In the genomic region with DNA sequence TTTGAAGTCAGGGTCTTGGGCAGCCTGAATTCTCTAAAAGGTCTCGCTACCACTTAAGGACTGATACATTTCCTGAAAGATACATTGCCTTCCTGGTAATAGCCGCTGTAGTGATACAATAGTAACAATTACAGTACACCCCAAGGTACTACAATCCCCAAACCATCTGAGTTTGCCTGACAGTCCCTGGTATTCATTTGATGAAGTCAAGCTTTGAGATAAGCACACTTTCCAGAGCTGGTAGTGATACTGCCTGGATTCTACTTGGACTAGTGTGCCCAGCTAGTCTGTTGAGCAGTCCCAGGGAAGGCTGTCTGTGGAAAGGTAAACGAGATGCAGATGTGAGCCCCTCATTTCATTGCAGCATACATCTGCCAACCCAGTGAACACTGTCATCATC, we compare ENCODE assay signal across 10 cellular contexts. TPM values are rescaled to one million over a fixed set of nuclear protein-coding genes. Genes with fewer than 3 reads are reported as not detected.
A peak's percentile ranks its signal among the peaks of the same experiment; 100 is the strongest.
DNase-seq lines count a peak whose midpoint lies in the region; ATAC-seq and TF ChIP-seq lines count a peak whose summit lies in the region.
"Had no signal": no experiment of that assay in that cellular context is flagged by ENCODE, and none has a peak within 500 bp of the region (broad histone marks: within the 10 kb centered on the region; RNA-seq: fewer than 3 reads in every experiment).

No MANE protein-coding gene starts in this region.

- BruUV-seq in mammary epithelial cell (replicated peaks; lab: Mats Ljungman, UMichigan), result no TSS peak

- DNase-seq in natural killer cell treated with Interleukin-12 subunit alpha and Interleukin-12 subunit beta and Interleukin-15 and Interleukin-18, amount 100 ng/mL, for 72 hours (ENCODE audit: low spot score), result no peak
- DNase-seq in natural killer cell, result no peak
- no peak for DNase-seq in mammary epithelial cell
- DNase-seq in NCI-H526 (lab: John Stamatoyannopoulos, UW), result no peak
- DNase-seq in GDM1 (lab: John Stamatoyannopoulos, UW), result no peak
- DNase-seq in NCI-H82 treated with DMSO at 0.1 percent for 48 hours (lab: John Stamatoyannopoulos, UW; ENCODE audit: unreplicated experiment), result no peak
- DNase-seq: hypothalamus had no signal

- peak overlapping the region; percentile 81 for H3K9ac ChIP-seq in mammary epithelial cell (ENCODE audit: insufficient read depth, low read length)

- dilution Hi-C loops in mammary epithelial cell (cut with HindIII; ENCODE audit: low sequenced_read_pairs), result loop anchor here (5.0 kb wide), 2 partner anchors 68 to 188 kb away; no protein-coding TSS in a partner anchor

- H3K4me1 ChIP-seq in mammary epithelial cell (ENCODE audit: insufficient read depth, low read length), result peaks cover 95% of the 10 kb centered on the region

- no peak for TF ChIP-seq CTCF in natural killer cell (IDR thresholded peaks at IDR 0.05)
- TF ChIP-seq CTCF in mammary epithelial cell (conservative IDR thresholded peaks at IDR 0.05 in 1 of 2, IDR thresholded peaks at IDR 0.05 in 1 of 2; ENCODE audit: extremely low read depth in 1 of 2, insufficient read depth in 1 of 2, low read depth in 1 of 2, low read length in 2 of 2), result no peak

- H3K4me3 Mint-ChIP-seq in natural killer cell treated with Interleukin-12 subunit alpha and Interleukin-12 subunit beta and Interleukin-15 and Interleukin-18, amount 100 ng/mL, for 72 hours, result peak overlapping the region; percentile 56
- H3K4me3 Mint-ChIP-seq in natural killer cell, result no peak overlapping the region

- ATAC-seq in natural killer cell treated with Interleukin-12 subunit alpha and Interleukin-12 subunit beta and Interleukin-15 and Interleukin-18, amount 100 ng/mL, for 72 hours, result peak; percentile 5 to 12
- ATAC-seq in natural killer cell (no peak), HG03108 (IDR thresholded peaks at IDR 0.05; ENCODE audit: unreplicated experiment) (peak; percentile 6), HG02763 (IDR thresholded peaks at IDR 0.05; ENCODE audit: unreplicated experiment) (no peak)
- ATAC-seq: naive thymus-derived CD4-positive, alpha-beta T cell had no signal

- H3K9me3 Mint-ChIP-seq in natural killer cell treated with Interleukin-12 subunit alpha and Interleukin-12 subunit beta and Interleukin-15 and Interleukin-18, amount 100 ng/mL, for 72 hours, result no peaks in the 10 kb centered on the region
- H3K9me3 Mint-ChIP-seq in natural killer cell, result no peaks in the 10 kb centered on the region
- H3K9me3 Mint-ChIP-seq: naive thymus-derived CD4-positive, alpha-beta T cell had no signal

- WGBS in mammary epithelial cell (ENCODE audit: low coverage, missing lambda C conversion rate), result 56% methylated on average over 3 of the region's 3 CpGs

- no peaks in the 10 kb centered on the region for H3K36me3 Mint-ChIP-seq in natural killer cell treated with Interleukin-12 subunit alpha and Interleukin-12 subunit beta and Interleukin-15 and Interleukin-18, amount 100 ng/mL, for 72 hours
- no peaks in the 10 kb centered on the region for H3K36me3 Mint-ChIP-seq in natural killer cell
- H3K36me3 Mint-ChIP-seq: naive thymus-derived CD4-positive, alpha-beta T cell had no signal

- in situ Hi-C loops in mammary epithelial cell (cut with MboI; ENCODE audit: low sequenced_read_pairs in 2 of 2), result no loop called here

- H4K20me1 ChIP-seq in mammary epithelial cell (ENCODE audit: insufficient read depth, low read length), result no peaks in the 10 kb centered on the region

- H3K9me3 ChIP-seq in mammary epithelial cell (replicated peaks; ENCODE audit: insufficient read depth, low read length), result no peaks in the 10 kb centered on the region

- CTCF ChIA-PET in mammary epithelial cell (lab: Charles Lee; ENCODE audit: low non-redundant PET), result no interaction called here

- H3K4me1 Mint-ChIP-seq in natural killer cell treated with Interleukin-12 subunit alpha and Interleukin-12 subunit beta and Interleukin-15 and Interleukin-18, amount 100 ng/mL, for 72 hours (ENCODE audit: low read depth in 2 of 2), result peaks cover 4 to 26% of the 10 kb centered on the region in 2 donors
- H3K4me1 Mint-ChIP-seq in natural killer cell, result no peaks in the 10 kb centered on the region

- H3K79me2 ChIP-seq in mammary epithelial cell (ENCODE audit: insufficient read depth, low read length), result peaks cover 6% of the 10 kb centered on the region

- H3K36me3 ChIP-seq in mammary epithelial cell (ENCODE audit: insufficient read depth, low read length), result no peaks in the 10 kb centered on the region

- no peaks in the 10 kb centered on the region for H3K27me3 ChIP-seq in mammary epithelial cell (ENCODE audit: insufficient read depth, low read length)

- no peak overlapping the region for H3K4me3 ChIP-seq in mammary epithelial cell (replicated peaks in 1 of 3; ENCODE audit: insufficient read depth in 1 of 3, low read depth in 2 of 3, low read length in 3 of 3)

- no peak overlapping the region for H2AFZ ChIP-seq in mammary epithelial cell (ENCODE audit: low read depth, low read length)

- peak overlapping the region; percentile 64 for H3K4me2 ChIP-seq in mammary epithelial cell (ENCODE audit: insufficient read depth, low read depth, low read length)

- H3K27me3 Mint-ChIP-seq in natural killer cell treated with Interleukin-12 subunit alpha and Interleukin-12 subunit beta and Interleukin-15 and Interleukin-18, amount 100 ng/mL, for 72 hours, result peaks cover 23 to 25% of the 10 kb centered on the region in 2 donors
- H3K27me3 Mint-ChIP-seq in natural killer cell (ENCODE audit: low read depth in 2 of 2), result peaks cover 15 to 23% of the 10 kb centered on the region in 2 donors

- no peak overlapping the region for H3K27ac Mint-ChIP-seq in natural killer cell treated with Interleukin-12 subunit alpha and Interleukin-12 subunit beta and Interleukin-15 and Interleukin-18, amount 100 ng/mL, for 72 hours
- H3K27ac Mint-ChIP-seq in natural killer cell, result no peak overlapping the region

- peak overlapping the region; percentile 99 for H3K27ac ChIP-seq in mammary epithelial cell (ENCODE audit: insufficient read depth, low read depth, low read length)

- intact Hi-C loops in natural killer cell (cut with micrococcal nuclease) (no loop called here), mammary epithelial cell (cut with micrococcal nuclease) (loop anchor here (10.0 kb wide), 1 partner anchor 180 kb away; no protein-coding TSS in a partner anchor)

RNA-seq across cellular contexts. Expression of a gene that starts 24.4 kb away (rescaled TPM):
- total RNA-seq in natural killer cell treated with Interleukin-12 subunit alpha and Interleukin-12 subunit beta and Interleukin-15 and Interleukin-18, amount 100 ng/mL, for 72 hours, result not detected
- total RNA-seq in natural killer cell (not detected), mammary epithelial cell (100 to 1,000 TPM; 186 to 461 TPM)
- polyA plus RNA-seq in mammary epithelial cell, result 162 TPM
- polyA minus RNA-seq in mammary epithelial cell, result 233 TPM
- total RNA-seq: naive thymus-derived CD4-positive, alpha-beta T cell had no signal
- polyA plus RNA-seq: naive thymus-derived CD4-positive, alpha-beta T cell had no signal

Comparison
In these comparisons a context has a peak if more than half of its experiments do, and no peak if none do; other contexts are left out.
1. ATAC-seq: peak in natural killer cell treated with Interleukin-12 subunit alpha and Interleukin-12 subunit beta and Interleukin-15 and Interleukin-18, amount 100 ng/mL, for 72 hours (2 of 2) and HG03108 (single experiment); none in natural killer cell (0 of 3) and HG02763 (single experiment).
2. RNA of a gene that starts 24.4 kb away (total RNA-seq): 186 to 461 TPM in mammary epithelial cell; not detected in natural killer cell treated with Interleukin-12 subunit alpha and Interleukin-12 subunit beta and Interleukin-15 and Interleukin-18, amount 100 ng/mL, for 72 hours and not detected in natural killer cell; every median in the first group is over 100 times any median in the second.